In the genomic region with DNA sequence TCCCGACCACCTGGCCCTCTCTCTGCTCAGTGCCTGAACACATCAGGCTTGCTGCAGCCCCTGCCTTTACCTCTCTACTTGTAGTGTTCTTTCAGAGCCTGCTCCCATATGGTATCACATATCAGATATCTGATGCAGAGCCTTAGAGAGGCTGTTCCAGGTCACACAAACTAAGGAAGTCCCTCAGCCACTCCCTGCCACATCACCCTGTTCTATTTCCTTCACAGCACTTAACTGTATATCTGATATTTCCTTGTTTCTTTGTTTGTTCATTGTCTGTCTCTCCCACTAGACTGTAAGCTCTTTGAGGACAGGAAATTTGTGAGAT, we compare ENCODE assay signal across 9 cellular contexts. TPM values are rescaled to one million over a fixed set of nuclear protein-coding genes. Genes with fewer than 3 reads are reported as not detected.
DNase-seq lines count a peak whose midpoint lies in the region; ATAC-seq and TF ChIP-seq lines count a peak whose summit lies in the region.
"Had no signal": no experiment of that assay in that cellular context is flagged by ENCODE, and none has a peak within 500 bp of the region (broad histone marks: within the 10 kb centered on the region; RNA-seq: fewer than 3 reads in every experiment).

No MANE protein-coding gene starts in this region.

- H3K4me3 Mint-ChIP-seq in natural killer cell treated with Interleukin-12 subunit alpha and Interleukin-12 subunit beta and Interleukin-15 and Interleukin-18, amount 100 ng/mL, for 72 hours = no peak overlapping the region

- peak overlapping the region; percentile 96 for H3K4me2 ChIP-seq in mammary epithelial cell (ENCODE audit: insufficient read depth, low read depth, low read length)

- no peaks in the 10 kb centered on the region for H3K9me3 Mint-ChIP-seq in natural killer cell treated with Interleukin-12 subunit alpha and Interleukin-12 subunit beta and Interleukin-15 and Interleukin-18, amount 100 ng/mL, for 72 hours

- CTCF ChIA-PET in mammary epithelial cell (lab: Charles Lee; ENCODE audit: low non-redundant PET) = no interaction called here

- no peak for TF ChIP-seq CTCF in mammary epithelial cell (conservative IDR thresholded peaks at IDR 0.05 in 1 of 2, IDR thresholded peaks at IDR 0.05 in 1 of 2; ENCODE audit: extremely low read depth in 1 of 2, insufficient read depth in 1 of 2, low read depth in 1 of 2, low read length in 2 of 2)
- TF ChIP-seq CTCF in stomach (IDR thresholded peaks at IDR 0.05) = no peak

- dilution Hi-C loops in mammary epithelial cell (cut with HindIII; ENCODE audit: low sequenced_read_pairs) = no loop called here

- no peaks in the 10 kb centered on the region for H3K79me2 ChIP-seq in mammary epithelial cell (ENCODE audit: insufficient read depth, low read length)

- no peaks in the 10 kb centered on the region for H3K36me3 ChIP-seq in mammary epithelial cell (ENCODE audit: insufficient read depth, low read length)
- H3K36me3 ChIP-seq in stomach = no peaks in the 10 kb centered on the region

- BruUV-seq in mammary epithelial cell (replicated peaks; lab: Mats Ljungman, UMichigan) = no TSS peak

- H3K27me3 ChIP-seq in mammary epithelial cell (ENCODE audit: insufficient read depth, low read length) (no peaks in the 10 kb centered on the region), stomach (peaks cover 4 to 51% (median 28%) of the 10 kb centered on the region in 3 donors)

- H3K27ac ChIP-seq in mammary epithelial cell (ENCODE audit: insufficient read depth, low read depth, low read length) (no peak overlapping the region), stomach (peak overlapping the region in 4 of 5 donors; percentile 24 to 90 (median 78))

- no peaks in the 10 kb centered on the region for H3K36me3 Mint-ChIP-seq in natural killer cell treated with Interleukin-12 subunit alpha and Interleukin-12 subunit beta and Interleukin-15 and Interleukin-18, amount 100 ng/mL, for 72 hours

- DNase-seq in NCI-H2029 (lab: John Stamatoyannopoulos, UW) (peak; percentile 33), mammary epithelial cell (no peak), kidney tubule cell (ENCODE audit: low spot score) (peak; percentile 21), stomach (no peak), NCI-H128 (lab: John Stamatoyannopoulos, UW; ENCODE audit: unreplicated experiment) (no peak)
- DNase-seq in natural killer cell treated with Interleukin-12 subunit alpha and Interleukin-12 subunit beta and Interleukin-15 and Interleukin-18, amount 100 ng/mL, for 72 hours (ENCODE audit: low spot score) = no peak

- WGBS in mammary epithelial cell (ENCODE audit: low coverage, missing lambda C conversion rate) = 10% methylated on average over 1 of the region's 1 CpG
- WGBS in stomach, 5 donors = 27 to 42% (median 41%) methylated on average over 1 of the region's 1 CpG

- peaks cover 17% of the 10 kb centered on the region for H3K4me1 ChIP-seq in mammary epithelial cell (ENCODE audit: insufficient read depth, low read length)
- peaks cover 12 to 32% (median 24%) of the 10 kb centered on the region in 4 donors for H3K4me1 ChIP-seq in stomach

- in situ Hi-C loops in mammary epithelial cell (cut with MboI; ENCODE audit: low sequenced_read_pairs in 2 of 2) = no loop called here

- TF ChIP-seq EP300 in stomach (IDR thresholded peaks at IDR 0.05) = no peak

- intact Hi-C loops in mammary epithelial cell (cut with micrococcal nuclease) = no loop called here
- intact Hi-C loops in stomach (cut with DNase I; ENCODE audit: low total_unique reads) = no loop called here

- H3K4me1 Mint-ChIP-seq in natural killer cell treated with Interleukin-12 subunit alpha and Interleukin-12 subunit beta and Interleukin-15 and Interleukin-18, amount 100 ng/mL, for 72 hours (ENCODE audit: low read depth in 2 of 2) = no peaks in the 10 kb centered on the region

- ATAC-seq in GM18907 (IDR thresholded peaks at IDR 0.05; ENCODE audit: unreplicated experiment) (no peak), HG03432 (IDR thresholded peaks at IDR 0.05; ENCODE audit: unreplicated experiment) (no peak)
- ATAC-seq in natural killer cell treated with Interleukin-12 subunit alpha and Interleukin-12 subunit beta and Interleukin-15 and Interleukin-18, amount 100 ng/mL, for 72 hours = no peak

- H3K9me3 ChIP-seq in mammary epithelial cell (replicated peaks; ENCODE audit: insufficient read depth, low read length) (no peaks in the 10 kb centered on the region), stomach (no peaks in the 10 kb centered on the region)

- no peak overlapping the region for H3K9ac ChIP-seq in mammary epithelial cell (ENCODE audit: insufficient read depth, low read length)

- H3K27me3 Mint-ChIP-seq in natural killer cell treated with Interleukin-12 subunit alpha and Interleukin-12 subunit beta and Interleukin-15 and Interleukin-18, amount 100 ng/mL, for 72 hours = peaks cover 29 to 37% of the 10 kb centered on the region in 2 donors

- H2AFZ ChIP-seq in mammary epithelial cell (ENCODE audit: low read depth, low read length) = peak overlapping the region; percentile 92

- H3K4me3 ChIP-seq in mammary epithelial cell (replicated peaks in 1 of 3; ENCODE audit: insufficient read depth in 1 of 3, low read depth in 2 of 3, low read length in 3 of 3) = peak overlapping the region in 2 of 3 experiments; percentile 49 to 55
- peak overlapping the region; percentile 47 to 58 (median 56) for H3K4me3 ChIP-seq in stomach

- no peaks in the 10 kb centered on the region for H4K20me1 ChIP-seq in mammary epithelial cell (ENCODE audit: insufficient read depth, low read length)

- no peak overlapping the region for H3K27ac Mint-ChIP-seq in natural killer cell treated with Interleukin-12 subunit alpha and Interleukin-12 subunit beta and Interleukin-15 and Interleukin-18, amount 100 ng/mL, for 72 hours

- no peak for TF ChIP-seq POLR2A in stomach (IDR thresholded peaks at IDR 0.05)

RNA-seq across cellular contexts. Expression of a gene that starts 1.0 kb away (rescaled TPM):
- total RNA-seq in mammary epithelial cell = 1 to 10 TPM in 1 of 2 donors, under 1 TPM in 1; 0.71 to 1.2 TPM
- polyA plus RNA-seq in mammary epithelial cell = 0.80 TPM
- polyA minus RNA-seq in mammary epithelial cell = not detected
- total RNA-seq in stomach = 10 to 100 TPM in 1 of 5 donors, 1 to 10 TPM in 4; 2.6 to 17.4 (median 5.9) TPM
- 1 to 10 TPM; 1.4 to 9.8 (median 4.4) TPM for polyA plus RNA-seq in stomach
- not detected for total RNA-seq in natural killer cell treated with Interleukin-12 subunit alpha and Interleukin-12 subunit beta and Interleukin-15 and Interleukin-18, amount 100 ng/mL, for 72 hours
- total RNA-seq: dermis microvascular lymphatic vessel endothelial cell had no signal

Comparison
In these comparisons a context has a peak if more than half of its experiments do, and no peak if none do; other contexts are left out.
1. DNase-seq: peak in NCI-H2029 (single experiment) and kidney tubule cell (single experiment); none in mammary epithelial cell (single experiment), stomach (single experiment), NCI-H128 (single experiment) and natural killer cell treated with Interleukin-12 subunit alpha and Interleukin-12 subunit beta and Interleukin-15 and Interleukin-18, amount 100 ng/mL, for 72 hours (single experiment).